ENCODE assay signal across 10 cellular contexts in the genomic region with DNA sequence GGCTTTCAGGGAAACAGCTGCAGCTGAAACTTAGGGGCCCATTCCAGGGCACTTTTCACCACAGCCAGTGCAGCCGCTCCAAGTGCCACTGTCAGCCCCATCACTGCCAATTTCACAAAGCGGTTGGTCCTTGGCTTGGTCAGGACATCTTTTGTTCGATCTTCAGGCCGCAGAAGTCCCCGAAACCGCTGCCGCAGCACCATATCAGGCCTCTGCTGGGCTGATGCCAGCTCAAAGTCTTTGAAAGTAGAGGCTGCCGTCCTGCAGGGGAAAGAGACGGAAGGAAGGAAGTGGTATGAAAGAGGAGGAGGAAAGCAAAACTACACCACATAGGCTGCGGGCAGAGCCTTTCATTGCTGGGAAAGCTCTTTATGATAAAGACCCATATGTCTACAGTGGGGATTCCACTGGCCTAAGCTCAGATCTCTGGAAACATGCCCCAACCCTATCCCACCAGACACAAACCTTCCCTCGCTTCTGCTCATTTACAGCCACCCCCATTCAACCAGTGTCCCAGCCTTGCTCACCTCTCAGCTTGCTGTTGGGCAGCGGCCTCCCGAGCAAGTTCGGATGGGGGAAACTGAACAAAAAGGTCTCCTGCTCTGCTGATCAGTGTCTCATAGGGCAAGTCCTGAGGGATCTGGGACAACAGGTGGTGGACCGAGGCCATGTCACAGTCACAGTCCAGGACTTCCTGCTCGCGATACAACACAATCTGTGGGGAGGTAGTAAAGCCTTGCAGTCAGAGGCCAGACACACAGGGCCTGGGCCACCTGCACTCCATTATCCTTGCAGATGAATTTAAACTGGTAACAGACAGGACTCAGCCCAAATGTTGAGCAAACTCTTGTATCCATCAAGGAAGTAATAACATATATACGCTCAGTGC. TPM values are rescaled to one million over a fixed set of nuclear protein-coding genes. Genes with fewer than 3 reads are reported as not detected.
A peak's percentile ranks its signal among the peaks of the same experiment; 100 is the strongest.
DNase-seq lines count a peak whose midpoint lies in the region; ATAC-seq and TF ChIP-seq lines count a peak whose summit lies in the region.
"Had no signal": no experiment of that assay in that cellular context is flagged by ENCODE, and none has a peak within 500 bp of the region (broad histone marks: within the 10 kb centered on the region; RNA-seq: fewer than 3 reads in every experiment).

No MANE protein-coding gene starts in this region.

- peak; percentile 75 for DNase-seq in activated CD4-positive, alpha-beta T cell treated with anti-CD3 and anti-CD28 coated beads, Interleukin-2, amount 10 ng/mL, durations not matched to agents 7 days and 5 days
- DNase-seq in effector memory CD8-positive, alpha-beta T cell, result peak; percentile 60 to 67 (median 66)
- DNase-seq in stimulated activated CD8-positive, alpha-beta memory T cell treated with anti-CD3 and anti-CD28 coated beads, Interleukin-4, amount 100 ng/mL, for 4 hours (ENCODE audit: low read depth in 2 of 2, low spot score in 1 of 2), result peak; percentile 17 to 29
- DNase-seq in endothelial cell (ENCODE audit: low spot score) (no peak), foreskin keratinocyte (no peak), DMS 273 (lab: John Stamatoyannopoulos, UW; ENCODE audit: unreplicated experiment) (no peak)
- DNase-seq: SW 1271 had no signal

- H3K36me3 Mint-ChIP-seq in IgD-negative memory B cell (peaks cover 4% of the 10 kb centered on the region), endothelial cell (ENCODE audit: low read depth, unreplicated experiment) (peaks cover 58% of the 10 kb centered on the region)
- peaks cover 77% of the 10 kb centered on the region for H3K36me3 Mint-ChIP-seq in activated CD4-positive, alpha-beta T cell treated with anti-CD3 and anti-CD28 coated beads, Interleukin-2, amount 10 ng/mL, durations not matched to agents 7 days and 5 days (ENCODE audit: low read depth)
- H3K36me3 Mint-ChIP-seq in effector memory CD8-positive, alpha-beta T cell (ENCODE audit: insufficient read depth), result peaks cover 65% of the 10 kb centered on the region

- H3K27ac Mint-ChIP-seq in IgD-negative memory B cell (peak overlapping the region; percentile 21 to 82 (median 54)), endothelial cell (ENCODE audit: unreplicated experiment) (no peak overlapping the region)
- peak overlapping the region; percentile 76 for H3K27ac Mint-ChIP-seq in activated CD4-positive, alpha-beta T cell treated with anti-CD3 and anti-CD28 coated beads, Interleukin-2, amount 10 ng/mL, durations not matched to agents 7 days and 5 days
- peak overlapping the region; percentile 87 to 90 for H3K27ac Mint-ChIP-seq in effector memory CD8-positive, alpha-beta T cell

- POLR2A ChIA-PET in activated CD4-positive, alpha-beta T cell treated with anti-CD3 and anti-CD28 coated beads, Interleukin-2, amount 10 ng/mL, durations not matched to agents 7 days and 5 days (lab: Charles Lee), result no interaction called here

- H3K27me3 Mint-ChIP-seq in IgD-negative memory B cell (no peaks in the 10 kb centered on the region), endothelial cell (ENCODE audit: unreplicated experiment) (peaks cover 10% of the 10 kb centered on the region)
- H3K27me3 Mint-ChIP-seq in activated CD4-positive, alpha-beta T cell treated with anti-CD3 and anti-CD28 coated beads, Interleukin-2, amount 10 ng/mL, durations not matched to agents 7 days and 5 days, result no peaks in the 10 kb centered on the region
- H3K27me3 Mint-ChIP-seq in effector memory CD8-positive, alpha-beta T cell, result no peaks in the 10 kb centered on the region

- H3K4me1 Mint-ChIP-seq in IgD-negative memory B cell (peaks cover 28 to 37% (median 34%) of the 10 kb centered on the region in 3 donors), endothelial cell (ENCODE audit: unreplicated experiment) (peaks cover 17% of the 10 kb centered on the region)
- peaks cover 60% of the 10 kb centered on the region for H3K4me1 Mint-ChIP-seq in activated CD4-positive, alpha-beta T cell treated with anti-CD3 and anti-CD28 coated beads, Interleukin-2, amount 10 ng/mL, durations not matched to agents 7 days and 5 days
- H3K4me1 Mint-ChIP-seq in effector memory CD8-positive, alpha-beta T cell (ENCODE audit: low read depth in 2 of 2), result peaks cover 46 to 50% of the 10 kb centered on the region in 2 donors

- H3K9me3 Mint-ChIP-seq in IgD-negative memory B cell (no peaks in the 10 kb centered on the region), endothelial cell (ENCODE audit: unreplicated experiment) (no peaks in the 10 kb centered on the region)
- no peaks in the 10 kb centered on the region for H3K9me3 Mint-ChIP-seq in activated CD4-positive, alpha-beta T cell treated with anti-CD3 and anti-CD28 coated beads, Interleukin-2, amount 10 ng/mL, durations not matched to agents 7 days and 5 days
- H3K9me3 Mint-ChIP-seq in effector memory CD8-positive, alpha-beta T cell, result no peaks in the 10 kb centered on the region

- H3K27ac ChIP-seq in foreskin keratinocyte, result no peak overlapping the region
- H3K27ac ChIP-seq: pancreas had no signal

- peak; percentile 88 for ATAC-seq in effector memory CD8-positive, alpha-beta T cell (replicated peaks)
- ATAC-seq in HG03442 (IDR thresholded peaks at IDR 0.05; ENCODE audit: unreplicated experiment) (no peak), foreskin keratinocyte (no peak)

- peak overlapping the region; percentile 69 to 96 (median 82) for H3K4me3 Mint-ChIP-seq in IgD-negative memory B cell
- H3K4me3 Mint-ChIP-seq in activated CD4-positive, alpha-beta T cell treated with anti-CD3 and anti-CD28 coated beads, Interleukin-2, amount 10 ng/mL, durations not matched to agents 7 days and 5 days, result peak overlapping the region; percentile 31
- H3K4me3 Mint-ChIP-seq in effector memory CD8-positive, alpha-beta T cell, result peak overlapping the region; percentile 74 to 81
- no peak overlapping the region for H3K4me3 Mint-ChIP-seq in endothelial cell (ENCODE audit: unreplicated experiment)

- no peaks in the 10 kb centered on the region for H3K4me1 ChIP-seq in foreskin keratinocyte
- H3K4me1 ChIP-seq: pancreas had no signal

- no peak for TF ChIP-seq CTCF in endothelial cell (IDR thresholded peaks at IDR 0.05; ENCODE audit: unreplicated experiment)
- no peak for TF ChIP-seq CTCF in foreskin keratinocyte (conservative IDR thresholded peaks at IDR 0.05)

- no peaks in the 10 kb centered on the region for H3K27me3 ChIP-seq in foreskin keratinocyte
- H3K27me3 ChIP-seq: pancreas had no signal

- CTCF ChIA-PET in activated CD4-positive, alpha-beta T cell treated with anti-CD3 and anti-CD28 coated beads, Interleukin-2, amount 10 ng/mL, durations not matched to agents 7 days and 5 days (lab: Charles Lee), result interaction anchor here (0.6 to 1.8 kb wide), 10 partner anchors 9 to 1635 kb away, joined by 3 to 5 read pairs (median 3); no protein-coding TSS in a partner anchor

RNA-seq across cellular contexts. Expression of gene TBC1D20, which starts 23.5 kb away (rescaled TPM):
- polyA plus RNA-seq in IgD-negative memory B cell, result 19.0 TPM
- total RNA-seq in activated CD4-positive, alpha-beta T cell treated with anti-CD3 and anti-CD28 coated beads, Interleukin-2, amount 10 ng/mL, durations not matched to agents 7 days and 5 days, result 10 to 100 TPM; 29.3 to 31.6 TPM
- total RNA-seq in endothelial cell (ENCODE audit: unreplicated experiment), result 29.9 TPM
- total RNA-seq in foreskin keratinocyte, result 23.0 and 28.8 TPM in 2 replicates
- 14.7 and 16.4 TPM in 2 replicates for polyA plus RNA-seq in foreskin keratinocyte

RNA-seq across cellular contexts. Expression of gene RBCK1, which starts 30.7 kb away (rescaled TPM):
- polyA plus RNA-seq in IgD-negative memory B cell (107 TPM), foreskin keratinocyte (115 and 292 TPM in 2 replicates)
- 100 to 1,000 TPM; 135 to 155 TPM for total RNA-seq in activated CD4-positive, alpha-beta T cell treated with anti-CD3 and anti-CD28 coated beads, Interleukin-2, amount 10 ng/mL, durations not matched to agents 7 days and 5 days
- total RNA-seq in endothelial cell (ENCODE audit: unreplicated experiment) (68.8 TPM), foreskin keratinocyte (81.2 and 198 TPM in 2 replicates)

RNA-seq across cellular contexts. Expression of gene TRIB3, which starts 58.3 kb away (rescaled TPM):
- polyA plus RNA-seq in IgD-negative memory B cell (20.1 TPM), foreskin keratinocyte (74.9 and 203 TPM in 2 replicates)
- 10 to 100 TPM; 16.0 to 18.8 TPM for total RNA-seq in activated CD4-positive, alpha-beta T cell treated with anti-CD3 and anti-CD28 coated beads, Interleukin-2, amount 10 ng/mL, durations not matched to agents 7 days and 5 days
- total RNA-seq in endothelial cell (ENCODE audit: unreplicated experiment) (24.2 TPM), foreskin keratinocyte (72.4 and 207 TPM in 2 replicates)

Comparison
In these comparisons a context has a peak if more than half of its experiments do, and no peak if none do; other contexts are left out.
1. DNase-seq: peak in activated CD4-positive, alpha-beta T cell treated with anti-CD3 and anti-CD28 coated beads, Interleukin-2, amount 10 ng/mL, durations not matched to agents 7 days and 5 days (single experiment), effector memory CD8-positive, alpha-beta T cell (3 of 3) and stimulated activated CD8-positive, alpha-beta memory T cell treated with anti-CD3 and anti-CD28 coated beads, Interleukin-4, amount 100 ng/mL, for 4 hours (2 of 2); none in endothelial cell (single experiment), foreskin keratinocyte (0 of 2) and DMS 273 (single experiment).